ENCODE assay signal across 25 cellular contexts in the genomic region with DNA sequence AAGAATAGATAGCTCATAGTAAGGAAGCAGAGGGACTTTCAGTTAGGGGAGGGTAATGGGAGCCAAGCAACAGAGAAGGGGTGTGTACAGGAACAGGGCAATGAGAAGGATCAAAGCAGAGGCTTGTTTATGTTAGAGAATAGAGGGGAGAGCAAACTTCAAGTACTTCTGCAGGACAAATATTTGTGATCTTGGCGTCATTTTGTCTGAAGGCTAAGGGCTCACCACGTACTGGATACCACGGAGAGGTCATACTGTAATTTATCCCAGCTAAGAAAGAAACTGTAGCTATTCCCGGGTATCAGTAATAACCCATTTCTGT.
"Had no signal": no experiment of that assay in that cellular context is flagged by ENCODE, and none has a peak within 500 bp of the region (broad histone marks: within the 10 kb centered on the region; RNA-seq: fewer than 3 reads in every experiment).

No MANE protein-coding gene starts in this region.

- H3K9me3 ChIP-seq: adrenal gland, ascending aorta, lower lobe of right lung, neutrophil, ovary, psoas muscle, right atrium auricular region, suprapubic skin, transverse colon had no signal

- ATAC-seq: activated CD4-positive, alpha-beta T cell treated with anti-CD3 and anti-CD28 coated beads for 36 hours; activated T-helper 17 cell treated with anti-CD3 and anti-CD28 coated beads, Interleukin-2, amount 50 U/mL, for 72 hours; left lobe of liver; psoas muscle; stimulated activated naive CD8-positive, alpha-beta T cell treated with anti-CD3 and anti-CD28 coated beads, Interleukin-15, amount 100 ng/mL, for 72 hours had no signal

- H3K36me3 ChIP-seq: adrenal gland, ascending aorta, brain microvascular endothelial cell, lower lobe of right lung, neutrophil, ovary, right atrium auricular region, suprapubic skin, transverse colon had no signal

- H3K27me3 ChIP-seq: adrenal gland, ascending aorta, brain microvascular endothelial cell, neutrophil, ovary, right atrium auricular region, suprapubic skin, transverse colon had no signal

- DNase-seq: activated B cell treated with CpG ODN at 0.5 μM for 24 hours; activated CD4-positive, alpha-beta T cell treated with anti-CD3 and anti-CD28 coated beads for 36 hours; activated CD4-positive, alpha-beta T cell treated with anti-CD3 and anti-CD28 coated beads, Interleukin-2, amount 50 U/mL, for 4 hours; activated CD8-positive, alpha-beta memory T cell treated with anti-CD3 and anti-CD28 coated beads for 24 hours; activated CD8-positive, alpha-beta memory T cell treated with anti-CD3 and anti-CD28 coated beads, Interleukin-2, amount 50 U/mL, for 4 hours; activated T-cell treated with anti-CD3 and anti-CD28 coated beads, Interleukin-2, amount 50 U/mL, for 24 hours; adrenal gland; brain microvascular endothelial cell; caudate nucleus; effector CD4-positive, alpha-beta T cell; kidney; lower lobe of right lung; naive B cell; ovary; psoas muscle; stimulated activated CD4-positive, alpha-beta T cell treated with anti-CD3 and anti-CD28 coated beads, Interleukin-12 subunit alpha, Interleukin-12 subunit beta, amount 100 ng/mL, for 4 hours; stimulated activated naive CD8-positive, alpha-beta T cell treated with anti-CD3 and anti-CD28 coated beads, Interleukin-15, amount 100 ng/mL, for 72 hours; T1000; transverse colon had no signal

- H3K4me1 ChIP-seq: adrenal gland, ascending aorta, lower lobe of right lung, psoas muscle, right atrium auricular region, suprapubic skin, transverse colon had no signal

- H3K27ac ChIP-seq: adrenal gland, ascending aorta, brain microvascular endothelial cell, lower lobe of right lung, neutrophil, ovary, psoas muscle, right atrium auricular region, suprapubic skin, transverse colon had no signal

- H3K4me3 ChIP-seq: adrenal gland, ascending aorta, lower lobe of right lung, ovary, psoas muscle, right atrium auricular region, suprapubic skin, transverse colon had no signal
